ENCODE assay signal across 21 cellular contexts in genomic region chr11:93904711-93905110, GRCh38. TPM values are rescaled to one million over a fixed set of nuclear protein-coding genes. Genes with fewer than 3 reads are reported as not detected.
"Had no signal": no experiment of that assay in that cellular context is flagged by ENCODE, and none has a peak within 500 bp of the region (broad histone marks: within the 10 kb centered on the region; RNA-seq: fewer than 3 reads in every experiment).

No MANE protein-coding gene starts in this region.

- H3K4me1 Mint-ChIP-seq: activated naive CD8-positive, alpha-beta T cell treated with anti-CD3 and anti-CD28 coated beads for 36 hours; memory B cell; nephron progenitor cell had no signal

- H3K27ac Mint-ChIP-seq: activated CD4-positive, alpha-beta memory T cell treated with anti-CD3 and anti-CD28 coated beads for 36 hours; activated naive CD8-positive, alpha-beta T cell treated with anti-CD3 and anti-CD28 coated beads for 36 hours; endodermal cell; memory B cell; nephron progenitor cell had no signal

- H3K9me3 ChIP-seq: esophagus squamous epithelium, gastroesophageal sphincter, pancreas, psoas muscle, right atrium auricular region, transverse colon had no signal

- H3K4me3 ChIP-seq: esophagus squamous epithelium, gastroesophageal sphincter, pancreas, psoas muscle, right atrium auricular region, transverse colon had no signal

- H3K36me3 ChIP-seq: esophagus squamous epithelium, gastroesophageal sphincter, pancreas, right atrium auricular region, transverse colon had no signal

- H3K4me1 ChIP-seq: esophagus squamous epithelium, pancreas, psoas muscle, right atrium auricular region, transverse colon had no signal

- H3K4me3 Mint-ChIP-seq: activated CD4-positive, alpha-beta memory T cell treated with anti-CD3 and anti-CD28 coated beads for 36 hours; activated naive CD8-positive, alpha-beta T cell treated with anti-CD3 and anti-CD28 coated beads for 36 hours; endodermal cell; memory B cell; nephron progenitor cell had no signal

- H3K36me3 Mint-ChIP-seq: activated CD4-positive, alpha-beta memory T cell treated with anti-CD3 and anti-CD28 coated beads for 36 hours; activated naive CD8-positive, alpha-beta T cell treated with anti-CD3 and anti-CD28 coated beads for 36 hours; memory B cell had no signal

- H3K27ac ChIP-seq: esophagus squamous epithelium, gastroesophageal sphincter, pancreas, psoas muscle, right atrium auricular region, transverse colon had no signal

- H3K9me3 Mint-ChIP-seq: activated naive CD8-positive, alpha-beta T cell treated with anti-CD3 and anti-CD28 coated beads for 36 hours had no signal

- DNase-seq: activated CD4-positive, alpha-beta memory T cell treated with anti-CD3 and anti-CD28 coated beads for 36 hours; activated CD4-positive, alpha-beta T cell treated with anti-CD3 and anti-CD28 coated beads for 48 hours; activated naive CD4-positive, alpha-beta T cell treated with Interleukin-2 at 50 U/mL for 16 hours; activated naive CD8-positive, alpha-beta T cell treated with anti-CD3 and anti-CD28 coated beads for 36 hours; activated T-cell treated with anti-CD3 and anti-CD28 coated beads, Interleukin-2, amount 50 U/mL, for 48 hours; amniotic stem cell; cerebellar nuclear complex; cortex of kidney; esophagus squamous epithelium; hypothalamus; nephron progenitor cell; psoas muscle; transverse colon had no signal

- H3K27me3 ChIP-seq: gastroesophageal sphincter, pancreas, right atrium auricular region, transverse colon had no signal

- ATAC-seq: gastroesophageal sphincter, psoas muscle had no signal

RNA-seq across cellular contexts. Expression of gene VSTM5, which starts 54.3 kb away (rescaled TPM):
- total RNA-seq: activated CD4-positive, alpha-beta memory T cell treated with anti-CD3 and anti-CD28 coated beads for 36 hours; activated naive CD8-positive, alpha-beta T cell treated with anti-CD3 and anti-CD28 coated beads for 36 hours; liver; mononuclear cell; myocyte; right atrium auricular region had no signal
